In the genomic region with DNA sequence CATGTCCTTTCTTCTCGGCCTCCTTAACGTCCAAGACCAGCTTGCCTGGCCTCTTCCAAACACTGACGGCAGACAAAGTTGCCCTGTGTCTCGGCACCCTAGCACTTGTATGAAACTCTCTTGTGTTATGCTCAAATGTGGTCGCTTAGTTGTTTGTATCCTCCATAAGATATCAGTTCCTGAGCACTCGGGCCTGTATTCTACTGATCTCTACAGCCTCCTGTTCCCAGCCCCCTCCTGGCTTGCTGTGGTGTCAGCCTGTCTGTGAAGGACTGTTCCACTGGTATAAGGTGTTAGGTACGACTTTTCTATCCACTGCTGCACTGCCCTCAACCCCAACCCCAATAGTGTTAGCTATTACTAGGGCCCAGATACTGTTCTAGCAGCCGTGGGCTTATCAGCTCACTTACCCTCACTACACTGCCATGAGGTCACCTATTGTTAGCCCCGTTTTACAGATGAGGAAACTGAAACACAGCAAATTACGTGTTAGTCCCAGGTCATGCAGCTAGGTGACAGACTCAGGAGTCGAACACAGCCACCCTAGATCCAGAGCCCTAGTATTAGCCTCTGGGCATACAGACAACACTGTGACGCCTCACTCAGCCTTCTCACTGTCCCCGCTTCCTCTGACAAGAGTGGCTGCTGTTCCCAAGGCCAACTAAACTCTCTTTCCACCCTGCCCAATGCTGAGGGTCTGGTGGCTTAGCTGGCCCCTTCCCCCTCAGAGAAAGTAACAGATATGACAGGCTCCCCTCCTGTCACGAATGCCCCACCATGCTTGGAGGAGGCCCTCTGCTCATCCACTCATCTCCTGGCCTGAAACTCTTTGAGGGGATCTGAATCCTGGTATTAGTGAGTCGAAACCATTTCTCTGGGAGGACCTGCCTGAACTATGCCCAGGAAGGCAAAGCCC, we compare ENCODE assay signal across 1 cellular context.
TF ChIP-seq lines count a peak whose summit lies in the region.

No MANE protein-coding gene starts in this region.

TF ChIP-seq in IMR-90, 13 proteins besides CTCF, POLR2A, EP300 and RAD21 (continued from another document):
- TF ChIP-seq, protein P1, sequence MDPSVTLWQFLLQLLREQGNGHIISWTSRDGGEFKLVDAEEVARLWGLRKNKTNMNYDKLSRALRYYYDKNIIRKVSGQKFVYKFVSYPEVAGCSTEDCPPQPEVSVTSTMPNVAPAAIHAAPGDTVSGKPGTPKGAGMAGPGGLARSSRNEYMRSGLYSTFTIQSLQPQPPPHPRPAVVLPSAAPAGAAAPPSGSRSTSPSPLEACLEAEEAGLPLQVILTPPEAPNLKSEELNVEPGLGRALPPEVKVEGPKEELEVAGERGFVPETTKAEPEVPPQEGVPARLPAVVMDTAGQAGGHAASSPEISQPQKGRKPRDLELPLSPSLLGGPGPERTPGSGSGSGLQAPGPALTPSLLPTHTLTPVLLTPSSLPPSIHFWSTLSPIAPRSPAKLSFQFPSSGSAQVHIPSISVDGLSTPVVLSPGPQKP (IDR thresholded peaks at IDR 0.05; ENCODE audit: borderline replicate concordance, low read depth, low read length): no peak
- TF ChIP-seq FOS (IDR thresholded peaks at IDR 0.05; ENCODE audit: low read depth, low read length) (no peak), CEBPB (IDR thresholded peaks at IDR 0.05; ENCODE audit: low read depth, low read length) (no peak), RCOR1 (IDR thresholded peaks at IDR 0.05; ENCODE audit: insufficient replicate concordance, low read length) (no peak), CHD1 (IDR thresholded peaks at IDR 0.05; ENCODE audit: low read depth, low read length) (no peak), MXI1 (IDR thresholded peaks at IDR 0.05; ENCODE audit: borderline replicate concordance, low read depth, low read length) (no peak), RFX5 (IDR thresholded peaks at IDR 0.05; ENCODE audit: low read depth, low read length) (no peak), MAZ (IDR thresholded peaks at IDR 0.05; ENCODE audit: borderline replicate concordance, low read depth, low read length) (no peak)
- TF ChIP-seq, protein P2, sequence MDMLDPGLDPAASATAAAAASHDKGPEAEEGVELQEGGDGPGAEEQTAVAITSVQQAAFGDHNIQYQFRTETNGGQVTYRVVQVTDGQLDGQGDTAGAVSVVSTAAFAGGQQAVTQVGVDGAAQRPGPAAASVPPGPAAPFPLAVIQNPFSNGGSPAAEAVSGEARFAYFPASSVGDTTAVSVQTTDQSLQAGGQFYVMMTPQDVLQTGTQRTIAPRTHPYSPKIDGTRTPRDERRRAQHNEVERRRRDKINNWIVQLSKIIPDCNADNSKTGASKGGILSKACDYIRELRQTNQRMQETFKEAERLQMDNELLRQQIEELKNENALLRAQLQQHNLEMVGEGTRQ (IDR thresholded peaks at IDR 0.05; ENCODE audit: low read depth, low read length): no peak
